In genomic region chr20:9220874-9221547, GRCh38 we compare ENCODE assay signal across 1 cellular context.
TF ChIP-seq lines count a peak whose summit lies in the region.

No MANE protein-coding gene starts in this region.

TF ChIP-seq in GM23338, 12 proteins besides CTCF, POLR2A, EP300 and RAD21 (continued from another document):
- no peak for TF ChIP-seq ETS1 (IDR thresholded peaks at IDR 0.05)
- no peak for TF ChIP-seq EZH2phosphoT487 (IDR thresholded peaks at IDR 0.05; ENCODE audit: unreplicated experiment)
- no peak for TF ChIP-seq ZNF114 (CRISPR knock-in tag; IDR thresholded peaks at IDR 0.05)
- TF ChIP-seq REST (IDR thresholded peaks at IDR 0.05; ENCODE audit: unreplicated experiment): no peak
